ENCODE assay signal across 21 cellular contexts in genomic region chr2:68134554-68134953, GRCh38.
"Had no signal": no experiment of that assay in that cellular context is flagged by ENCODE, and none has a peak within 500 bp of the region (broad histone marks: within the 10 kb centered on the region; RNA-seq: fewer than 3 reads in every experiment).

No MANE protein-coding gene starts in this region.

- H3K4me3 ChIP-seq: ascending aorta, coronary artery, neural progenitor cell, right lobe of liver, thoracic aorta had no signal

- H3K4me1 ChIP-seq: ascending aorta, neural progenitor cell, right lobe of liver had no signal

- H3K9me3 Mint-ChIP-seq: activated CD4-positive, alpha-beta T cell treated with anti-CD3 and anti-CD28 coated beads, Interleukin-2, amount 10 ng/mL, durations not matched to agents 7 days and 5 days; activated T-cell treated with anti-CD3 and anti-CD28 coated beads, Interleukin-2, amount 50 U/mL, for 4 hours; central memory CD8-positive, alpha-beta T cell; memory B cell; naive thymus-derived CD4-positive, alpha-beta T cell; neural progenitor cell; stimulated activated effector memory CD8-positive, alpha-beta T cell treated with anti-CD3 and anti-CD28 coated beads, Interleukin-12 subunit alpha, Interleukin-12 subunit beta, amount 100 ng/mL, for 72 hours had no signal

- ATAC-seq: activated CD4-positive, CD25-positive, alpha-beta regulatory T cell treated with anti-CD3 and anti-CD28 coated beads, Interleukin-2, amount 50 U/mL, for 24 hours; activated CD8-positive, alpha-beta T cell treated with anti-CD3 and anti-CD28 coated beads, Interleukin-2, amount 10 ng/mL, durations not matched to agents 7 days and 5 days; activated T-cell treated with anti-CD3 and anti-CD28 coated beads, Interleukin-2, amount 50 U/mL, for 4 hours; naive thymus-derived CD4-positive, alpha-beta T cell; right lobe of liver; stimulated activated effector memory CD8-positive, alpha-beta T cell treated with anti-CD3 and anti-CD28 coated beads, Interleukin-12 subunit alpha, Interleukin-12 subunit beta, amount 100 ng/mL, for 72 hours had no signal

- H3K27ac Mint-ChIP-seq: activated CD4-positive, alpha-beta T cell treated with anti-CD3 and anti-CD28 coated beads, Interleukin-2, amount 10 ng/mL, durations not matched to agents 7 days and 5 days; activated CD8-positive, alpha-beta T cell treated with anti-CD3 and anti-CD28 coated beads, Interleukin-2, amount 10 ng/mL, durations not matched to agents 7 days and 5 days; neural progenitor cell had no signal

- H3K27me3 ChIP-seq: ascending aorta, neural progenitor cell, right lobe of liver had no signal

- H3K9me3 ChIP-seq: ascending aorta, right lobe of liver, thoracic aorta had no signal

- FAIRE-seq: endometrium, frontal cortex had no signal

- DNase-seq: activated CD4-positive, alpha-beta T cell treated with anti-CD3 and anti-CD28 coated beads, Interleukin-2, amount 10 ng/mL, durations not matched to agents 7 days and 5 days; activated CD8-positive, alpha-beta memory T cell treated with anti-CD3 and anti-CD28 coated beads, Interleukin-2, amount 50 U/mL, for 4 hours; activated CD8-positive, alpha-beta T cell treated with anti-CD3 and anti-CD28 coated beads, Interleukin-2, amount 10 ng/mL, durations not matched to agents 7 days and 5 days; activated effector memory CD4-positive, alpha-beta T cell treated with anti-CD3 and anti-CD28 coated beads, Interleukin-2, amount 50 U/mL, for 16 hours; activated naive CD4-positive, alpha-beta T cell treated with anti-CD3 and anti-CD28 coated beads, Interleukin-2, amount 50 U/mL, for 16 hours; activated T-cell treated with anti-CD3 and anti-CD28 coated beads, Interleukin-2, amount 50 U/mL, for 4 hours; naive thymus-derived CD4-positive, alpha-beta T cell; right lobe of liver; stimulated activated CD4-positive, alpha-beta T cell treated with anti-CD3 and anti-CD28 coated beads, Interleukin-4, amount 100 ng/mL, for 24 hours; T-helper 1 cell; T-helper 9 cell had no signal

- H3K4me3 Mint-ChIP-seq: activated CD4-positive, alpha-beta T cell treated with anti-CD3 and anti-CD28 coated beads, Interleukin-2, amount 10 ng/mL, durations not matched to agents 7 days and 5 days; activated CD8-positive, alpha-beta T cell treated with anti-CD3 and anti-CD28 coated beads, Interleukin-2, amount 10 ng/mL, durations not matched to agents 7 days and 5 days; activated T-cell treated with anti-CD3 and anti-CD28 coated beads, Interleukin-2, amount 50 U/mL, for 4 hours; central memory CD8-positive, alpha-beta T cell; memory B cell; naive thymus-derived CD4-positive, alpha-beta T cell; neural progenitor cell; stimulated activated effector memory CD8-positive, alpha-beta T cell treated with anti-CD3 and anti-CD28 coated beads, Interleukin-12 subunit alpha, Interleukin-12 subunit beta, amount 100 ng/mL, for 72 hours had no signal

- H3K27ac ChIP-seq: ascending aorta, coronary artery, neural progenitor cell, right lobe of liver, thoracic aorta had no signal

- H3K27me3 Mint-ChIP-seq: activated CD4-positive, alpha-beta T cell treated with anti-CD3 and anti-CD28 coated beads, Interleukin-2, amount 10 ng/mL, durations not matched to agents 7 days and 5 days; central memory CD8-positive, alpha-beta T cell; memory B cell; naive thymus-derived CD4-positive, alpha-beta T cell had no signal

- H3K4me1 Mint-ChIP-seq: activated CD4-positive, alpha-beta T cell treated with anti-CD3 and anti-CD28 coated beads, Interleukin-2, amount 10 ng/mL, durations not matched to agents 7 days and 5 days; central memory CD8-positive, alpha-beta T cell; memory B cell; naive thymus-derived CD4-positive, alpha-beta T cell; neural progenitor cell; stimulated activated effector memory CD8-positive, alpha-beta T cell treated with anti-CD3 and anti-CD28 coated beads, Interleukin-12 subunit alpha, Interleukin-12 subunit beta, amount 100 ng/mL, for 72 hours had no signal
